In genomic region chr13:102395174-102395573, GRCh38 we compare ENCODE assay signal across 10 cellular contexts. TPM values are rescaled to one million over a fixed set of nuclear protein-coding genes. Genes with fewer than 3 reads are reported as not detected.
DNase-seq lines count a peak whose midpoint lies in the region; ATAC-seq and TF ChIP-seq lines count a peak whose summit lies in the region.
"Had no signal": no experiment of that assay in that cellular context is flagged by ENCODE, and none has a peak within 500 bp of the region (broad histone marks: within the 10 kb centered on the region; RNA-seq: fewer than 3 reads in every experiment).

No MANE protein-coding gene starts in this region.

- H3K9me3 ChIP-seq in right lobe of liver (no peaks in the 10 kb centered on the region), thymus (ENCODE audit: control insufficient read depth) (no peaks in the 10 kb centered on the region)

- H3K4me3 ChIP-seq in right lobe of liver (peak overlapping the region; percentile 91 to 99 (median 94)), thymus (ENCODE audit: low read length) (peak overlapping the region; percentile 83)

- no peak for TF ChIP-seq CTCF in right lobe of liver (IDR thresholded peaks at IDR 0.05)

- 87% methylated on average over 10 of the region's 10 CpGs for WGBS in right lobe of liver (ENCODE audit: insufficient coverage, low coverage, low lambda C conversion rate, missing lambda C conversion rate)
- WGBS in thymus: 94% methylated on average over 10 of the region's 10 CpGs

- peak overlapping the region; percentile 79 for H3K27ac Mint-ChIP-seq in activated CD8-positive, alpha-beta memory T cell treated with anti-CD3 and anti-CD28 coated beads, Interleukin-2, amount 10 ng/mL, durations not matched to agents 7 days and 5 days

- CTCF ChIA-PET in activated CD8-positive, alpha-beta memory T cell treated with anti-CD3 and anti-CD28 coated beads, Interleukin-2, amount 10 ng/mL, durations not matched to agents 7 days and 5 days (lab: Charles Lee): interaction anchor here (1.4 to 2.0 kb wide), 3 partner anchors 8 to 161 kb away, joined by 4 to 9 read pairs (median 6); no protein-coding TSS in a partner anchor

- DNase-seq in activated CD8-positive, alpha-beta memory T cell treated with anti-CD3 and anti-CD28 coated beads, Interleukin-2, amount 10 ng/mL, durations not matched to agents 7 days and 5 days: no peak
- no peak for DNase-seq in activated CD8-positive, alpha-beta memory T cell treated with anti-CD3 and anti-CD28 coated beads, Interleukin-2, amount 50 U/mL, for 48 hours
- DNase-seq in right lobe of liver (no peak), ecto neural progenitor cell (ENCODE audit: low spot score) (no peak)
- no peak for DNase-seq in stimulated activated CD4-positive, alpha-beta T cell treated with anti-CD3 and anti-CD28 coated beads, Interleukin-4, amount 100 ng/mL, for 1 hour
- DNase-seq: RPMI8226 had no signal

- intact Hi-C loops in right lobe of liver (cut with DNase I): no loop called here

- H3K27ac ChIP-seq in angular gyrus (ENCODE audit: low read depth, low read length): peak overlapping the region; percentile 19
- peak overlapping the region; percentile 86 to 91 (median 87) for H3K27ac ChIP-seq in right lobe of liver
- H3K27ac ChIP-seq in thymus (ENCODE audit: low read depth): no peak overlapping the region
- H3K27ac ChIP-seq: epithelial cell of prostate had no signal

- H3K36me3 ChIP-seq in right lobe of liver (no peaks in the 10 kb centered on the region), thymus (ENCODE audit: control insufficient read depth, insufficient read depth) (no peaks in the 10 kb centered on the region)

- H3K36me3 Mint-ChIP-seq in activated CD8-positive, alpha-beta memory T cell treated with anti-CD3 and anti-CD28 coated beads, Interleukin-2, amount 10 ng/mL, durations not matched to agents 7 days and 5 days: peaks cover 3% of the 10 kb centered on the region

- ATAC-seq in activated CD8-positive, alpha-beta memory T cell treated with anti-CD3 and anti-CD28 coated beads, Interleukin-2, amount 10 ng/mL, durations not matched to agents 7 days and 5 days: no peak
- ATAC-seq in right lobe of liver: no peak
- ATAC-seq in HG03159 (IDR thresholded peaks at IDR 0.05; ENCODE audit: unreplicated experiment): no peak

- H3K4me1 Mint-ChIP-seq in activated CD8-positive, alpha-beta memory T cell treated with anti-CD3 and anti-CD28 coated beads, Interleukin-2, amount 10 ng/mL, durations not matched to agents 7 days and 5 days: peaks cover 23% of the 10 kb centered on the region

- peak overlapping the region; percentile 77 for H3K4me3 Mint-ChIP-seq in activated CD8-positive, alpha-beta memory T cell treated with anti-CD3 and anti-CD28 coated beads, Interleukin-2, amount 10 ng/mL, durations not matched to agents 7 days and 5 days

- no peaks in the 10 kb centered on the region for H3K27me3 ChIP-seq in right lobe of liver
- H3K27me3 ChIP-seq in thymus (ENCODE audit: control insufficient read depth, insufficient read depth): peaks cover 15% of the 10 kb centered on the region

- no peaks in the 10 kb centered on the region for H3K9me3 Mint-ChIP-seq in activated CD8-positive, alpha-beta memory T cell treated with anti-CD3 and anti-CD28 coated beads, Interleukin-2, amount 10 ng/mL, durations not matched to agents 7 days and 5 days (ENCODE audit: low read depth)

- H3K27me3 Mint-ChIP-seq in activated CD8-positive, alpha-beta memory T cell treated with anti-CD3 and anti-CD28 coated beads, Interleukin-2, amount 10 ng/mL, durations not matched to agents 7 days and 5 days: peaks cover 34% of the 10 kb centered on the region

- TF ChIP-seq POLR2A in right lobe of liver (IDR thresholded peaks at IDR 0.05): no peak

- peaks cover 0 to 7% (median 0%) of the 10 kb centered on the region in 4 donors for H3K4me1 ChIP-seq in right lobe of liver
- peaks cover 14% of the 10 kb centered on the region for H3K4me1 ChIP-seq in thymus (ENCODE audit: control insufficient read depth, insufficient read depth, low read length)

RNA-seq across cellular contexts. Expression of gene FGF14, which starts 6.7 kb away (rescaled TPM):
- total RNA-seq in activated CD8-positive, alpha-beta memory T cell treated with anti-CD3 and anti-CD28 coated beads, Interleukin-2, amount 10 ng/mL, durations not matched to agents 7 days and 5 days: not detected
- total RNA-seq in right lobe of liver: 1 to 10 TPM in 4 of 6 experiments, under 1 TPM in 2; 0.42 to 6.3 (median 1.2) TPM
- 0.05 TPM for polyA plus RNA-seq in thymus
